1 cellular context compared by ENCODE assay signal in the genomic region with DNA sequence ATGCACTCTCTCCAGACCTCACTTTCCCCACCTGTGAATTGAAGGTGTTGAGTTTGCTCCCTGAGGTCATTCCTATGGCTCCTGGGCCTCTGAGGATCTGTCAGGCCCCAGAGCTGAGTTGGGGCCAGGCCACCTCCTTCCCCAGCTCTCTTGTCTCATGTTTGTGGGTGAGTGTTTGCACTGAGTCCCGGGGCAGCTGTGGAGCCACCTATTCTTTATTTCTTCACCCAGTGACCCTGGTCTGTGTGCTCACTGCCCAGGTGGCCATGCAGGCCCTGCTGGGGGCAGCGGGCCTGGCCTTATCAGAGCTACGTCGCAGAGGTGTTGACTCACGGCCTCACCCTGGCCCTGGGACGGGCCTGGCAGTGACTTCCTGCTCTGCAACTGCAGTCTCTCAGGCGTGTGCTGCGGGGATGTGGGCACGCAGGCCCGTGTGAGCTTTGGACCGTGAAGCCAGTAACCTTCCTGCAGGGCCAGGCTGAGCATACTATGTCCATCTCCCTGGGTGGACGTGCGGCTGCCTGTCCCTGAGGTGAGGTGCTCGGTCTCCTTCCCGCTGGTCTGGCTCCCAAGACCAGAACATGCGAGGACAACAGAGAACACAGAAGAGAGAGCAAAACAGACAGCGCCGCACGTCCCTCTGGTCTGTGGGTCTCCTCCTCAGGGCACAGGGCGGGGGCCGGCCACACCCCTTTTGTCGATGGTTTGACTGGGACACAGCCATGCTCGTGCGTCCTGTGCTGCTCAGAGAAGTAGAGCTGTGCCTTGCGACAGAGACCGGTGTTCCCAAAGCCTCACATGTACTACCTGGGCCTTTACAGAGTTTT.
TF ChIP-seq lines count a peak whose summit lies in the region.

No MANE protein-coding gene starts in this region.

TF ChIP-seq in K562, 482 proteins besides CTCF, POLR2A, EP300 and RAD21:
- TF ChIP-seq, protein P1, sequence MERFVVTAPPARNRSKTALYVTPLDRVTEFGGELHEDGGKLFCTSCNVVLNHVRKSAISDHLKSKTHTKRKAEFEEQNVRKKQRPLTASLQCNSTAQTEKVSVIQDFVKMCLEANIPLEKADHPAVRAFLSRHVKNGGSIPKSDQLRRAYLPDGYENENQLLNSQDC (CRISPR knock-in tag; IDR thresholded peaks at IDR 0.05) = no peak
- TF ChIP-seq RBFOX2 (IDR thresholded peaks at IDR 0.05; ENCODE audit: low read depth, low read length) (peak; percentile 52), CBX8 (IDR thresholded peaks at IDR 0.05; ENCODE audit: borderline replicate concordance, extremely low read depth, low read depth, low read length, poor library complexity, severe bottlenecking) (no peak), ZNF507 (tag; conservative IDR thresholded peaks at IDR 0.05) (no peak), POLR2G (IDR thresholded peaks at IDR 0.05; ENCODE audit: low read depth, low read length) (peak; percentile 57), FOXM1 (IDR thresholded peaks at IDR 0.05; ENCODE audit: low read depth) (no peak), FOXM1 (CRISPR knock-in tag; IDR thresholded peaks at IDR 0.05; ENCODE audit: low read depth) (peak; percentile 14; the same call in 1 of the 2 replicates), ZBTB49 (CRISPR knock-in tag; IDR thresholded peaks at IDR 0.05; ENCODE audit: borderline replicate concordance) (no peak), SMARCE1 (IDR thresholded peaks at IDR 0.05) (0 out of 2 replicates have a peak, but pooled peaks have one; percentile 20), GTF2A2 (tag; IDR thresholded peaks at IDR 0.05) (no peak), IRF2 (CRISPR knock-in tag; IDR thresholded peaks at IDR 0.05) (no peak), NR2F6 (CRISPR knock-in tag; IDR thresholded peaks at IDR 0.05) (no peak), FOSL1 (tag; conservative IDR thresholded peaks at IDR 0.05) (peak; percentile 32; the same call in 1 of the 2 replicates), MTA1 (IDR thresholded peaks at IDR 0.05; ENCODE audit: borderline replicate concordance) (no peak), MYNN (IDR thresholded peaks at IDR 0.05) (no peak), MYNN (CRISPR knock-in tag; IDR thresholded peaks at IDR 0.05) (no peak), HMG20B (CRISPR knock-in tag; IDR thresholded peaks at IDR 0.05) (no peak), ETV5 (CRISPR knock-in tag; IDR thresholded peaks at IDR 0.05; ENCODE audit: low read depth) (no peak), CREM (IDR thresholded peaks at IDR 0.05; ENCODE audit: low read depth) (peak; percentile 25; the same call in 1 of the 2 replicates), ZNF717 (CRISPR knock-in tag; IDR thresholded peaks at IDR 0.05) (no peak), CEBPG (CRISPR knock-in tag; IDR thresholded peaks at IDR 0.05) (no peak), CEBPG (tag; conservative IDR thresholded peaks at IDR 0.05 in 1 of 2, IDR thresholded peaks at IDR 0.05 in 1 of 2) (no peak), PRPF4 (IDR thresholded peaks at IDR 0.05; ENCODE audit: insufficient read depth, low read depth, low read length, poor library complexity, severe bottlenecking) (no peak), HLTF (IDR thresholded peaks at IDR 0.05) (no peak)
- TF ChIP-seq, protein P2, sequence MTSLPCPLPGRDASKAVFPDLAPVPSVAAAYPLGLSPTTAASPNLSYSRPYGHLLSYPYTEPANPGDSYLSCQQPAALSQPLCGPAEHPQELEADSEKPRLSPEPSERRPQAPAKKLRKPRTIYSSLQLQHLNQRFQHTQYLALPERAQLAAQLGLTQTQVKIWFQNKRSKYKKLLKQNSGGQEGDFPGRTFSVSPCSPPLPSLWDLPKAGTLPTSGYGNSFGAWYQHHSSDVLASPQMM (CRISPR knock-in tag; IDR thresholded peaks at IDR 0.05) = no peak
- TF ChIP-seq, protein P3, sequence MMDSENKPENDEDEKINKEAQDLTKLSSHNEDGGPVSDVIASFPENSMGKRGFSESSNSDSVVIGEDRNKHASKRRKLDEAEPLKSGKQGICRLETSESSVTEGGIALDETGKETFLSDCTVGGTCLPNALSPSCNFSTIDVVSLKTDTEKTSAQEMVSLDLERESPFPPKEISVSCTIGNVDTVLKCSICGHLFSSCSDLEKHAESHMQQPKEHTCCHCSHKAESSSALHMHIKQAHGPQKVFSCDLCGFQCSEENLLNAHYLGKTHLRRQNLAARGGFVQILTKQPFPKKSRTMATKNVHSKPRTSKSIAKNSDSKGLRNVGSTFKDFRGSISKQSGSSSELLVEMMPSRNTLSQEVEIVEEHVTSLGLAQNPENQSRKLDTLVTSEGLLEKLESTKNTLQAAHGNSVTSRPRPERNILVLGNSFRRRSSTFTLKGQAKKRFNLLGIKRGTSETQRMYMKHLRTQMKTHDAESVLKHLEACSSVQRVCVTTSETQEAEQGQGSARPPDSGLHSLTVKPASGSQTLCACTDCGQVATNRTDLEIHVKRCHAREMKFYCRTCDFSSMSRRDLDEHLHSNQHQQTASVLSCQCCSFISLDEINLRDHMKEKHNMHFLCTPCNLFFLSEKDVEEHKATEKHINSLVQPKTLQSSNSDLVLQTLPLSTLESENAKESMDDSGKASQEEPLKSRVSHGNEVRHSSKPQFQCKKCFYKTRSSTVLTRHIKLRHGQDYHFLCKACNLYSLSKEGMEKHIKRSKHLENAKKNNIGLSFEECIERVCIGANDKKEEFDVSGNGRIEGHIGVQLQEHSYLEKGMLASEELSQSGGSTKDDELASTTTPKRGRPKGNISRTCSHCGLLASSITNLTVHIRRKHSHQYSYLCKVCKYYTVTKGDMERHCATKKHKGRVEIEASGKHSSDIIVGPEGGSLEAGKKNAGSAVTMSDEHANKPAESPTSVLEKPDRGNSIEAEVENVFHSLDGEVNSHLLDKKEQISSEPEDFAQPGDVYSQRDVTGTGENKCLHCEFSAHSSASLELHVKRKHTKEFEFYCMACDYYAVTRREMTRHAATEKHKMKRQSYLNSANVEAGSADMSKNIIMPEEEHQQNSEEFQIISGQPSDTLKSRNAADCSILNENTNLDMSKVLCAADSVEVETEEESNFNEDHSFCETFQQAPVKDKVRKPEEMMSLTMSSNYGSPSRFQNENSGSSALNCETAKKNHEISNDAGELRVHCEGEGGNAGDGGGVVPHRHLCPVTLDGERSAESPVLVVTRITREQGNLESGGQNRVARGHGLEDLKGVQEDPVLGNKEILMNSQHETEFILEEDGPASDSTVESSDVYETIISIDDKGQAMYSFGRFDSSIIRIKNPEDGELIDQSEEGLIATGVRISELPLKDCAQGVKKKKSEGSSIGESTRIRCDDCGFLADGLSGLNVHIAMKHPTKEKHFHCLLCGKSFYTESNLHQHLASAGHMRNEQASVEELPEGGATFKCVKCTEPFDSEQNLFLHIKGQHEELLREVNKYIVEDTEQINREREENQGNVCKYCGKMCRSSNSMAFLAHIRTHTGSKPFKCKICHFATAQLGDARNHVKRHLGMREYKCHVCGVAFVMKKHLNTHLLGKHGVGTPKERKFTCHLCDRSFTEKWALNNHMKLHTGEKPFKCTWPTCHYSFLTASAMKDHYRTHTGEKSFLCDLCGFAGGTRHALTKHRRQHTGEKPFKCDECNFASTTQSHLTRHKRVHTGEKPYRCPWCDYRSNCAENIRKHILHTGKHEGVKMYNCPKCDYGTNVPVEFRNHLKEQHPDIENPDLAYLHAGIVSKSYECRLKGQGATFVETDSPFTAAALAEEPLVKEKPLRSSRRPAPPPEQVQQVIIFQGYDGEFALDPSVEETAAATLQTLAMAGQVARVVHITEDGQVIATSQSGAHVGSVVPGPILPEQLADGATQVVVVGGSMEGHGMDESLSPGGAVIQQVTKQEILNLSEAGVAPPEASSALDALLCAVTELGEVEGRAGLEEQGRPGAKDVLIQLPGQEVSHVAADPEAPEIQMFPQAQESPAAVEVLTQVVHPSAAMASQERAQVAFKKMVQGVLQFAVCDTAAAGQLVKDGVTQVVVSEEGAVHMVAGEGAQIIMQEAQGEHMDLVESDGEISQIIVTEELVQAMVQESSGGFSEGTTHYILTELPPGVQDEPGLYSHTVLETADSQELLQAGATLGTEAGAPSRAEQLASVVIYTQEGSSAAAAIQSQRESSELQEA (IDR thresholded peaks at IDR 0.05; ENCODE audit: low read depth) = no peak
